34 cellular contexts compared by ENCODE assay signal in genomic region chr1:44847786-44848185, GRCh38. TPM values are rescaled to one million over a fixed set of nuclear protein-coding genes. Genes with fewer than 3 reads are reported as not detected.
"Had no signal": no experiment of that assay in that cellular context is flagged by ENCODE, and none has a peak within 500 bp of the region (broad histone marks: within the 10 kb centered on the region; RNA-seq: fewer than 3 reads in every experiment).

No MANE protein-coding gene starts in this region.

- H3K36me3 Mint-ChIP-seq: WTC11 had no signal

- H3K4me1 ChIP-seq: foreskin keratinocyte had no signal

- H3K9me3 Mint-ChIP-seq: activated CD4-positive, alpha-beta memory T cell treated with anti-CD3 and anti-CD28 coated beads, Interleukin-2, amount 10 ng/mL, durations not matched to agents 7 days and 5 days; activated CD4-positive, alpha-beta T cell treated with anti-CD3 and anti-CD28 coated beads, Interleukin-2, amount 10 ng/mL, durations not matched to agents 7 days and 5 days; activated T-cell treated with anti-CD3 and anti-CD28 coated beads, Interleukin-2, amount 50 U/mL, for 4 hours; activated T-helper 17 cell treated with anti-CD3 and anti-CD28 coated beads, Interleukin-2, amount 50 U/mL, for 72 hours; endodermal cell; natural killer cell treated with Interleukin-12 subunit alpha and Interleukin-12 subunit beta and Interleukin-15 and Interleukin-18, amount 100 ng/mL, for 72 hours; stimulated activated memory B cell treated with anti-CD40 and anti-IgM and Interleukin-4, amounts not matched to agents 10 μg/mL and 1 μg/mL and 100 μg/mL, for 72 hours; stimulated activated naive CD8-positive, alpha-beta T cell treated with anti-CD3 and anti-CD28 coated beads, Interleukin-15, amount 100 ng/mL, for 72 hours; WTC11 had no signal

- H3K4me1 Mint-ChIP-seq: activated CD4-positive, alpha-beta memory T cell treated with anti-CD3 and anti-CD28 coated beads, Interleukin-2, amount 10 ng/mL, durations not matched to agents 7 days and 5 days; activated T-helper 17 cell treated with anti-CD3 and anti-CD28 coated beads, Interleukin-2, amount 50 U/mL, for 72 hours had no signal

- H3K27ac ChIP-seq: esophagus muscularis mucosa, foreskin keratinocyte, neutrophil had no signal

- DNase-seq: activated CD4-positive, alpha-beta memory T cell treated with anti-CD3 and anti-CD28 coated beads, Interleukin-2, amount 10 ng/mL, durations not matched to agents 7 days and 5 days; activated CD4-positive, alpha-beta T cell treated with anti-CD3 and anti-CD28 coated beads for 1 hour; activated CD4-positive, alpha-beta T cell treated with anti-CD3 and anti-CD28 coated beads, Interleukin-2, amount 10 ng/mL, durations not matched to agents 7 days and 5 days; activated CD8-positive, alpha-beta memory T cell treated with anti-CD3 and anti-CD28 coated beads, Interleukin-2, amount 50 U/mL, for 48 hours; activated gamma-delta T cell treated with Interleukin-2 at 50 U/mL for 16 hours; activated naive CD4-positive, alpha-beta T cell treated with anti-CD3 and anti-CD28 coated beads, Interleukin-2, amount 50 U/mL, for 16 hours; activated T-cell treated with anti-CD3 and anti-CD28 coated beads, Interleukin-2, amount 50 U/mL, for 4 hours; amniotic stem cell; cortex of kidney; endodermal cell; foreskin keratinocyte; islet precursor cell; left ventricle myocardium superior; mucosa of descending colon; stimulated activated CD4-positive, alpha-beta T cell treated with anti-CD3 and anti-CD28 coated beads, Interleukin-1b, Interleukin-23, amount 100 ng/mL, for 48 hours; stimulated activated CD4-positive, alpha-beta T cell treated with anti-CD3 and anti-CD28 coated beads, Interleukin-4, amount 100 ng/mL, for 4 hours; stimulated activated CD8-positive, alpha-beta memory T cell treated with anti-CD3 and anti-CD28 coated beads, Interleukin-4, amount 100 ng/mL, for 48 hours; stimulated activated naive CD8-positive, alpha-beta T cell treated with anti-CD3 and anti-CD28 coated beads, Interleukin-15, amount 100 ng/mL, for 72 hours; T-helper 2 cell had no signal

- H3K4me3 ChIP-seq: esophagus muscularis mucosa, mucosa of descending colon, smooth muscle cell, tibial nerve had no signal

- H3K27me3 ChIP-seq: esophagus muscularis mucosa, foreskin keratinocyte, tibial nerve had no signal

- ATAC-seq: activated T-cell treated with anti-CD3 and anti-CD28 coated beads, Interleukin-2, amount 50 U/mL, for 4 hours; activated T-helper 17 cell treated with anti-CD3 and anti-CD28 coated beads, Interleukin-2, amount 50 U/mL, for 72 hours; foreskin keratinocyte; left ventricle myocardium superior; mucosa of descending colon; natural killer cell treated with Interleukin-12 subunit alpha and Interleukin-12 subunit beta and Interleukin-15 and Interleukin-18, amount 100 ng/mL, for 72 hours; stimulated activated memory B cell treated with anti-CD40 and anti-IgM and Interleukin-4, amounts not matched to agents 10 μg/mL and 1 μg/mL and 100 μg/mL, for 72 hours; stimulated activated naive CD8-positive, alpha-beta T cell treated with anti-CD3 and anti-CD28 coated beads, Interleukin-15, amount 100 ng/mL, for 72 hours; WTC11 had no signal

- H3K27ac Mint-ChIP-seq: activated CD4-positive, alpha-beta memory T cell treated with anti-CD3 and anti-CD28 coated beads, Interleukin-2, amount 10 ng/mL, durations not matched to agents 7 days and 5 days; activated CD4-positive, alpha-beta T cell treated with anti-CD3 and anti-CD28 coated beads, Interleukin-2, amount 10 ng/mL, durations not matched to agents 7 days and 5 days; activated T-helper 17 cell treated with anti-CD3 and anti-CD28 coated beads, Interleukin-2, amount 50 U/mL, for 72 hours; endodermal cell; natural killer cell treated with Interleukin-12 subunit alpha and Interleukin-12 subunit beta and Interleukin-15 and Interleukin-18, amount 100 ng/mL, for 72 hours; progenitor cell of endocrine pancreas; stimulated activated memory B cell treated with anti-CD40 and anti-IgM and Interleukin-4, amounts not matched to agents 10 μg/mL and 1 μg/mL and 100 μg/mL, for 72 hours; WTC11 had no signal

- H3K4me3 Mint-ChIP-seq: activated CD4-positive, alpha-beta memory T cell treated with anti-CD3 and anti-CD28 coated beads, Interleukin-2, amount 10 ng/mL, durations not matched to agents 7 days and 5 days; activated CD4-positive, alpha-beta T cell treated with anti-CD3 and anti-CD28 coated beads, Interleukin-2, amount 10 ng/mL, durations not matched to agents 7 days and 5 days; activated T-cell treated with anti-CD3 and anti-CD28 coated beads, Interleukin-2, amount 50 U/mL, for 4 hours; activated T-helper 17 cell treated with anti-CD3 and anti-CD28 coated beads, Interleukin-2, amount 50 U/mL, for 72 hours; endodermal cell; natural killer cell treated with Interleukin-12 subunit alpha and Interleukin-12 subunit beta and Interleukin-15 and Interleukin-18, amount 100 ng/mL, for 72 hours; stimulated activated memory B cell treated with anti-CD40 and anti-IgM and Interleukin-4, amounts not matched to agents 10 μg/mL and 1 μg/mL and 100 μg/mL, for 72 hours; stimulated activated naive CD8-positive, alpha-beta T cell treated with anti-CD3 and anti-CD28 coated beads, Interleukin-15, amount 100 ng/mL, for 72 hours; WTC11 had no signal

- H3K9me3 ChIP-seq: esophagus muscularis mucosa, mucosa of descending colon, neutrophil, tibial nerve had no signal

- H3K36me3 ChIP-seq: neutrophil had no signal

- H3K27me3 Mint-ChIP-seq: progenitor cell of endocrine pancreas had no signal

RNA-seq across cellular contexts. Expression of gene PTCH2, which starts 4.7 kb away (rescaled TPM):
- total RNA-seq: bronchial epithelial cell, smooth muscle cell had no signal

RNA-seq across cellular contexts. Expression of gene DYNLT4, which starts 40.6 kb away (rescaled TPM):
- total RNA-seq: activated T-cell treated with anti-CD3 and anti-CD28 coated beads, Interleukin-2, amount 50 U/mL, for 4 hours; bronchial epithelial cell; cerebellum; foreskin keratinocyte; mesenteric fat pad; myocyte; natural killer cell treated with Interleukin-12 subunit alpha and Interleukin-12 subunit beta and Interleukin-15 and Interleukin-18, amount 100 ng/mL, for 72 hours had no signal

RNA-seq across cellular contexts. Expression of gene BEST4, which starts 59.8 kb away (rescaled TPM):
- total RNA-seq: astrocyte, bronchial epithelial cell, foreskin keratinocyte, glomerular endothelial cell had no signal
